Comparison of ENCODE assay signal across 19 cellular contexts in the genomic region with DNA sequence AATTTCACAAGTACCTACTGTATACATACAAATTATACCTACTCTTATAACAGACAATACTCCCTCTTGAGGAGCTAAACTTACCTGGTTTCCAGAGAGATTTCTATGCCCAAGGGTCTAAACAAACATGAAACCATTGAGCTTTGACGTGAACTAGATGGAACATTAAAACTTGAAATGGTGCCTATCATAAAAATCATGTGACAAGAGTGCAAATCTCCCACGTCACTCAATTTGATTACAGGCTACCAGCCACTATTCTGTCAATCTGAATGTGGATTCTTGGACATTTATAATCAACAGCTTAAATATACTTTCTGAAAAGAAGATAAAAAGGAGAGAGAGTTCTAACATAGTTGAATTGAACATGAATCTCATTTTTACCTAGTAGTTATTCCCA.
DNase-seq lines count a peak whose midpoint lies in the region; ATAC-seq, FAIRE-seq and TF ChIP-seq lines count a peak whose summit lies in the region.
"Had no signal": no experiment of that assay in that cellular context is flagged by ENCODE, and none has a peak within 500 bp of the region (broad histone marks: within the 10 kb centered on the region; RNA-seq: fewer than 3 reads in every experiment).

No MANE protein-coding gene starts in this region.

- H3K9ac ChIP-seq in endocrine pancreas (ENCODE audit: control insufficient read depth, insufficient read depth, low read length): no peak overlapping the region

- no peak for DNase-seq in D721Med (ENCODE audit: insufficient read length, low spot score)
- peak; percentile 63 for DNase-seq in NCI-H1436 treated with DMSO at 0.1 percent for 48 hours (lab: John Stamatoyannopoulos, UW)
- no peak for DNase-seq in neural crest cell (ENCODE audit: low read depth, low spot score)
- no peak for DNase-seq in stimulated activated CD4-positive, alpha-beta T cell treated with anti-CD3 and anti-CD28 coated beads, Interleukin-2, amount 100 ng/mL, for 24 hours
- no peak for DNase-seq in NCI-H187 treated with DMSO at 0.1 percent for 48 hours (lab: John Stamatoyannopoulos, UW)
- DNase-seq: activated CD4-positive, alpha-beta T cell treated with anti-CD3 and anti-CD28 coated beads, Interleukin-2, amount 10 ng/mL, durations not matched to agents 7 days and 5 days; CD4-positive, CD25-positive, alpha-beta regulatory T cell; cerebellar nuclear complex; effector memory CD4-positive, alpha-beta T cell; GOT3; mesenchymal stem cell; MM.1S; stimulated activated CD4-positive, alpha-beta T cell treated with anti-CD3 and anti-CD28 coated beads, Interleukin-15, amount 100 ng/mL, for 24 hours; stimulated activated naive B cell treated with anti-CD40 and anti-IgM and Interleukin-4, amounts not matched to agents 10 μg/mL and 1 μg/mL and 100 μg/mL, for 72 hours; tibial artery had no signal

- no peaks in the 10 kb centered on the region for H3K27me3 Mint-ChIP-seq in neural crest cell (ENCODE audit: low read depth)
- H3K27me3 Mint-ChIP-seq: CD4-positive, CD25-positive, alpha-beta regulatory T cell had no signal

- no peaks in the 10 kb centered on the region for H3K36me3 ChIP-seq in endocrine pancreas (ENCODE audit: control insufficient read depth, insufficient read depth, low read length)
- H3K36me3 ChIP-seq: tibial artery had no signal

- no peak for TF ChIP-seq CTCF in D721Med (IDR thresholded peaks at IDR 0.05; ENCODE audit: insufficient read depth, missing control alignments)
- TF ChIP-seq CTCF in neural crest cell (conservative IDR thresholded peaks at IDR 0.05): no peak

- peaks cover 20% of the 10 kb centered on the region for H3K4me1 ChIP-seq in endocrine pancreas (ENCODE audit: control insufficient read depth, insufficient read depth, low read length)
- H3K4me1 ChIP-seq: tibial artery had no signal

- no peaks in the 10 kb centered on the region for H3K9me3 ChIP-seq in endocrine pancreas (ENCODE audit: control insufficient read depth, low read length)
- H3K9me3 ChIP-seq: tibial artery had no signal

- peak overlapping the region; percentile 64 for H3K4me3 Mint-ChIP-seq in neural crest cell
- H3K4me3 Mint-ChIP-seq: activated CD4-positive, alpha-beta T cell treated with anti-CD3 and anti-CD28 coated beads, Interleukin-2, amount 10 ng/mL, durations not matched to agents 7 days and 5 days; CD4-positive, CD25-positive, alpha-beta regulatory T cell; IgD-negative memory B cell; stimulated activated naive B cell treated with anti-CD40 and anti-IgM and Interleukin-4, amounts not matched to agents 10 μg/mL and 1 μg/mL and 100 μg/mL, for 72 hours had no signal

- no peak for ATAC-seq in HG02973 (IDR thresholded peaks at IDR 0.05; ENCODE audit: unreplicated experiment)
- ATAC-seq in GM21360 (IDR thresholded peaks at IDR 0.05; ENCODE audit: unreplicated experiment): no peak
- ATAC-seq: stimulated activated naive B cell treated with anti-CD40 and anti-IgM and Interleukin-4, amounts not matched to agents 10 μg/mL and 1 μg/mL and 100 μg/mL, for 72 hours had no signal

- peak; percentile 64 for FAIRE-seq in D721Med (lab: Jason Lieb, UNC)

- no peaks in the 10 kb centered on the region for H3K9me3 Mint-ChIP-seq in neural crest cell
- H3K9me3 Mint-ChIP-seq: activated CD4-positive, alpha-beta T cell treated with anti-CD3 and anti-CD28 coated beads, Interleukin-2, amount 10 ng/mL, durations not matched to agents 7 days and 5 days; stimulated activated naive B cell treated with anti-CD40 and anti-IgM and Interleukin-4, amounts not matched to agents 10 μg/mL and 1 μg/mL and 100 μg/mL, for 72 hours had no signal

- peak overlapping the region; percentile 3 for H3K4me3 ChIP-seq in endocrine pancreas (ENCODE audit: control insufficient read depth, insufficient read depth, low read length)
- H3K4me3 ChIP-seq: tibial artery had no signal

- no peaks in the 10 kb centered on the region for H3K36me3 Mint-ChIP-seq in neural crest cell (ENCODE audit: low read depth)
- H3K36me3 Mint-ChIP-seq: CD4-positive, CD25-positive, alpha-beta regulatory T cell; IgD-negative memory B cell; stimulated activated naive B cell treated with anti-CD40 and anti-IgM and Interleukin-4, amounts not matched to agents 10 μg/mL and 1 μg/mL and 100 μg/mL, for 72 hours had no signal

- H3K27me3 ChIP-seq in endocrine pancreas (ENCODE audit: control insufficient read depth, insufficient read depth, low read length): no peaks in the 10 kb centered on the region
- H3K27me3 ChIP-seq: tibial artery had no signal

- peaks cover 35% of the 10 kb centered on the region for H3K4me1 Mint-ChIP-seq in neural crest cell
- H3K4me1 Mint-ChIP-seq: activated CD4-positive, alpha-beta T cell treated with anti-CD3 and anti-CD28 coated beads, Interleukin-2, amount 10 ng/mL, durations not matched to agents 7 days and 5 days; CD4-positive, CD25-positive, alpha-beta regulatory T cell; IgD-negative memory B cell; stimulated activated naive B cell treated with anti-CD40 and anti-IgM and Interleukin-4, amounts not matched to agents 10 μg/mL and 1 μg/mL and 100 μg/mL, for 72 hours had no signal

- H3K27ac Mint-ChIP-seq in neural crest cell (ENCODE audit: unreplicated experiment): no peak overlapping the region
- H3K27ac Mint-ChIP-seq: activated CD4-positive, alpha-beta T cell treated with anti-CD3 and anti-CD28 coated beads, Interleukin-2, amount 10 ng/mL, durations not matched to agents 7 days and 5 days; CD4-positive, CD25-positive, alpha-beta regulatory T cell; IgD-negative memory B cell; stimulated activated naive B cell treated with anti-CD40 and anti-IgM and Interleukin-4, amounts not matched to agents 10 μg/mL and 1 μg/mL and 100 μg/mL, for 72 hours had no signal
